In genomic region chr1:53190210-53190611, GRCh38 we compare ENCODE assay signal across 18 cellular contexts. TPM values are rescaled to one million over a fixed set of nuclear protein-coding genes. Genes with fewer than 3 reads are reported as not detected.
DNase-seq lines count a peak whose midpoint lies in the region; ATAC-seq, FAIRE-seq and TF ChIP-seq lines count a peak whose summit lies in the region.
"Had no signal": no experiment of that assay in that cellular context is flagged by ENCODE, and none has a peak within 500 bp of the region (broad histone marks: within the 10 kb centered on the region; RNA-seq: fewer than 3 reads in every experiment).

No MANE protein-coding gene starts in this region.

- H4K91ac ChIP-seq in H1 (replicated peaks; ENCODE audit: insufficient read length, low read length), result no peak overlapping the region

- CTCF ChIA-PET in WTC11 (lab: Charles Lee), result interaction anchor here (0.6 to 2.1 kb wide), 12 partner anchors 8 to 322 kb away, joined by 3 to 11 read pairs (median 4); partner anchors contain the start of genes ECHDC2 and PODN
- CTCF ChIA-PET in H1 (lab: Charles Lee; ENCODE audit: partially characterized antibody), result interaction anchor here (0.7 to 2.0 kb wide), 7 partner anchors 9 to 288 kb away, joined by 3 to 6 read pairs (median 3); no protein-coding TSS in a partner anchor

- no peak overlapping the region for H2BK20ac ChIP-seq in H1 (ENCODE audit: low read length)

- TF ChIP-seq EP300 in H1 (IDR thresholded peaks at IDR 0.05; ENCODE audit: borderline replicate concordance in 1 of 2, low read depth in 2 of 2, low read length in 2 of 2), result no peak
- no peak for TF ChIP-seq EP300 in sigmoid colon (IDR thresholded peaks at IDR 0.05)

- H3K4ac ChIP-seq in H1 (replicated peaks; ENCODE audit: insufficient read length, low read depth, low read length) (no peak overlapping the region), mesendoderm (ENCODE audit: low read depth, low read length) (no peak overlapping the region)

- DNase-seq in WTC11 (ENCODE audit: low spot score), result peak; percentile 34
- no peak for DNase-seq in H1 (ENCODE audit: low read depth in 1 of 2, low spot score in 2 of 2)
- DNase-seq in mesendoderm, result peak; percentile 66
- peak; percentile 51 for DNase-seq in sigmoid colon
- DNase-seq in stimulated activated naive B cell treated with anti-CD40 and anti-IgM and Interleukin-4, amounts not matched to agents 10 μg/mL and 1 μg/mL and 100 μg/mL, for 72 hours, result no peak
- no peak for DNase-seq in left ventricle myocardium inferior
- DNase-seq in right cardiac atrium, result no peak
- DNase-seq: CD8-positive, alpha-beta memory T cell; DMS79; NCI-H1105; NCI-H1694 had no signal

- no peak overlapping the region for H2BK120ac ChIP-seq in H1 (replicated peaks; ENCODE audit: low read depth, low read length)
- no peak overlapping the region for H2BK120ac ChIP-seq in mesendoderm (ENCODE audit: low read depth, low read length)

- no peaks in the 10 kb centered on the region for H3K79me1 ChIP-seq in H1 (ENCODE audit: low read depth, low read length)
- no peaks in the 10 kb centered on the region for H3K79me1 ChIP-seq in mesendoderm (ENCODE audit: low read length)

- H2BK15ac ChIP-seq in H1 (ENCODE audit: low read length), result no peak overlapping the region
- H2BK15ac ChIP-seq in mesendoderm (replicated peaks; ENCODE audit: low read depth), result no peak overlapping the region

- H3K9me3 Mint-ChIP-seq in WTC11, result no peaks in the 10 kb centered on the region
- peaks cover 2 to 4% of the 10 kb centered on the region in 2 donors for H3K9me3 Mint-ChIP-seq in stimulated activated naive B cell treated with anti-CD40 and anti-IgM and Interleukin-4, amounts not matched to agents 10 μg/mL and 1 μg/mL and 100 μg/mL, for 72 hours
- H3K9me3 Mint-ChIP-seq: CD8-positive, alpha-beta memory T cell had no signal

- no peaks in the 10 kb centered on the region for H3K79me2 ChIP-seq in H1 (ENCODE audit: control insufficient read depth in 1 of 2, insufficient read depth in 2 of 2, low read length in 2 of 2)
- H3K79me2 ChIP-seq in mesendoderm (ENCODE audit: control insufficient read depth, insufficient read depth, low read length), result no peaks in the 10 kb centered on the region

- H2AFZ ChIP-seq in H1 (ENCODE audit: low read length), result no peak overlapping the region

- H3K4me2 ChIP-seq in H1 (ENCODE audit: insufficient read depth in 1 of 2, low read depth in 2 of 2, low read length in 2 of 2) (no peak overlapping the region), mesendoderm (ENCODE audit: low read length) (no peak overlapping the region)
- H3K4me2 ChIP-seq: BLaER1 treated with 17β-estradiol and CSF1 and Interleukin-3, amounts not matched to agents 10 nM and 100 nM had no signal

- H3K23me2 ChIP-seq in H1 (ENCODE audit: low read depth, low read length), result no peaks in the 10 kb centered on the region

- H2BK5ac ChIP-seq in H1 (ENCODE audit: low read depth, low read length), result no peak overlapping the region
- peak overlapping the region; percentile 12 for H2BK5ac ChIP-seq in mesendoderm (ENCODE audit: low read length)

- no peaks in the 10 kb centered on the region for H3K36me3 Mint-ChIP-seq in WTC11
- H3K36me3 Mint-ChIP-seq in stimulated activated naive B cell treated with anti-CD40 and anti-IgM and Interleukin-4, amounts not matched to agents 10 μg/mL and 1 μg/mL and 100 μg/mL, for 72 hours, result no peaks in the 10 kb centered on the region
- H3K36me3 Mint-ChIP-seq: CD8-positive, alpha-beta memory T cell had no signal

- H3K27ac ChIP-seq in H1 (ENCODE audit: low read depth, low read length) (no peak overlapping the region), mesendoderm (ENCODE audit: low read depth, low read length) (no peak overlapping the region), sigmoid colon (no peak overlapping the region), left ventricle myocardium inferior (replicated peaks) (no peak overlapping the region), right cardiac atrium (ENCODE audit: low read length) (no peak overlapping the region)
- H3K27ac ChIP-seq: BLaER1 treated with 17β-estradiol and CSF1 and Interleukin-3, amounts not matched to agents 10 nM and 100 nM had no signal

- H2AK5ac ChIP-seq in H1 (ENCODE audit: low read depth, low read length) (no peak overlapping the region), mesendoderm (ENCODE audit: low read length) (no peak overlapping the region)

- peak in 1 of 2 experiments; percentile 24; a peak in 1 of 4 replicates for TF ChIP-seq RAD21 in H1 (IDR thresholded peaks at IDR 0.05 in 1 of 2, conservative IDR thresholded peaks at IDR 0.05 in 1 of 2; ENCODE audit: low read depth in 2 of 2, low read length in 2 of 2)

- H3K4me3 ChIP-seq in H1 (ENCODE audit: extremely low read depth in 1 of 4, insufficient read depth in 2 of 4, low read depth in 3 of 4, low read length in 4 of 4) (no peak overlapping the region), mesendoderm (ENCODE audit: low read length) (no peak overlapping the region), sigmoid colon (no peak overlapping the region), left ventricle myocardium inferior (no peak overlapping the region), right cardiac atrium (ENCODE audit: low read length) (no peak overlapping the region)
- H3K4me3 ChIP-seq: BLaER1 treated with 17β-estradiol and CSF1 and Interleukin-3, amounts not matched to agents 10 nM and 100 nM had no signal

- intact Hi-C loops in sigmoid colon (cut with DNase I) (loop anchor here (10.0 kb wide), 1 partner anchor 485 kb away; no protein-coding TSS in a partner anchor), left ventricle myocardium inferior (cut with micrococcal nuclease) (no loop called here), right cardiac atrium (cut with DNase I) (no loop called here)

- H3K23ac ChIP-seq in H1 (ENCODE audit: insufficient read length) (no peak overlapping the region), mesendoderm (ENCODE audit: low read length) (no peak overlapping the region)

- ATAC-seq in WTC11 (peak; percentile 43), right cardiac atrium (no peak)
- ATAC-seq in stimulated activated naive B cell treated with anti-CD40 and anti-IgM and Interleukin-4, amounts not matched to agents 10 μg/mL and 1 μg/mL and 100 μg/mL, for 72 hours (replicated peaks), result no peak
- ATAC-seq: Right ventricle myocardium inferior had no signal

- peaks cover 10% of the 10 kb centered on the region for H3K4me1 Mint-ChIP-seq in WTC11
- no peaks in the 10 kb centered on the region for H3K4me1 Mint-ChIP-seq in stimulated activated naive B cell treated with anti-CD40 and anti-IgM and Interleukin-4, amounts not matched to agents 10 μg/mL and 1 μg/mL and 100 μg/mL, for 72 hours

- POLR2A ChIA-PET in WTC11 (lab: Charles Lee), result no interaction called here
- POLR2A ChIA-PET in H1 (lab: Charles Lee; ENCODE audit: partially characterized antibody), result no interaction called here

- no peak for TF ChIP-seq CTCF in WTC11 (IDR thresholded peaks at IDR 0.05)
- peak in 2 of 3 experiments; percentile 19 to 20; a peak in 2 of 4 replicates for TF ChIP-seq CTCF in H1 (IDR thresholded peaks at IDR 0.05; ENCODE audit: control extremely low read depth in 1 of 3, insufficient read depth in 1 of 3, low read depth in 1 of 3, low read length in 3 of 3)
- TF ChIP-seq CTCF in sigmoid colon (IDR thresholded peaks at IDR 0.05), result no peak
- no peak for TF ChIP-seq CTCF in left ventricle myocardium inferior (IDR thresholded peaks at IDR 0.05; ENCODE audit: borderline replicate concordance)

- no peaks in the 10 kb centered on the region for H3K9me3 ChIP-seq in H1 (ENCODE audit: insufficient read depth in 2 of 2, low read depth in 1 of 2, low read length in 1 of 2)
- H3K9me3 ChIP-seq in sigmoid colon, result no peaks in the 10 kb centered on the region
- H3K9me3 ChIP-seq in left ventricle myocardium inferior (replicated peaks), result no peaks in the 10 kb centered on the region
- H3K9me3 ChIP-seq in right cardiac atrium (ENCODE audit: control insufficient read depth, low read length), result no peaks in the 10 kb centered on the region

- H3K9ac ChIP-seq in H1 (replicated peaks in 1 of 4; ENCODE audit: extremely low read depth in 1 of 4, low read depth in 3 of 4, low read length in 3 of 4) (no peak overlapping the region), mesendoderm (ENCODE audit: low read length) (no peak overlapping the region)
- H3K9ac ChIP-seq: BLaER1 treated with 17β-estradiol and CSF1 and Interleukin-3, amounts not matched to agents 10 nM and 100 nM had no signal

- no peaks in the 10 kb centered on the region for H3K36me3 ChIP-seq in H1 (ENCODE audit: control insufficient read depth in 2 of 4, insufficient read depth in 4 of 4, low read length in 3 of 4)
- H3K36me3 ChIP-seq in mesendoderm (ENCODE audit: control insufficient read depth, insufficient read depth, low read length), result no peaks in the 10 kb centered on the region
- no peaks in the 10 kb centered on the region for H3K36me3 ChIP-seq in sigmoid colon
- no peaks in the 10 kb centered on the region for H3K36me3 ChIP-seq in left ventricle myocardium inferior
- H3K36me3 ChIP-seq: BLaER1 treated with 17β-estradiol and CSF1 and Interleukin-3, amounts not matched to agents 10 nM and 100 nM had no signal

- no peaks in the 10 kb centered on the region; a peak in 1 of 7 replicates for H3K27me3 ChIP-seq in H1 (replicated peaks in 1 of 4; ENCODE audit: control insufficient read depth in 3 of 4, extremely low read depth in 1 of 4, insufficient read depth in 3 of 4, low read length in 3 of 4)
- H3K27me3 ChIP-seq in mesendoderm (ENCODE audit: insufficient read depth, low read length, poor library complexity), result no peaks in the 10 kb centered on the region
- no peaks in the 10 kb centered on the region for H3K27me3 ChIP-seq in sigmoid colon
- no peaks in the 10 kb centered on the region for H3K27me3 ChIP-seq in left ventricle myocardium inferior (ENCODE audit: low read depth)
- H3K27me3 ChIP-seq in right cardiac atrium (ENCODE audit: control insufficient read depth, insufficient read depth), result no peaks in the 10 kb centered on the region

- H4K8ac ChIP-seq in H1 (ENCODE audit: extremely low read depth, insufficient read depth, low read length) (no peak overlapping the region), mesendoderm (ENCODE audit: low read depth, low read length) (no peak overlapping the region)

- WGBS in H1 (ENCODE audit: extremely low coverage in 1 of 2, insufficient coverage in 1 of 2, insufficient read length in 1 of 2, insufficient replicate concordance in 2 of 2, low coverage in 1 of 2, low lambda C conversion rate in 2 of 2, missing lambda C conversion rate in 1 of 2), 2 experiments, result 76% methylated on average over 10 of the region's 10 CpGs; no CpG with 5 or more reads in 1 of the 2 experiments
- no CpG with 5 or more reads among the region's 10 CpGs for WGBS in mesendoderm (ENCODE audit: extremely low coverage, insufficient coverage, low lambda C conversion rate)
- WGBS in sigmoid colon, 2 donors, result 45 to 78% methylated on average over 10 of the region's 10 CpGs
- whole genome bisulfite sequencing in right cardiac atrium, result 71% methylated on average over 10 of the region's 10 CpGs

- H3K27ac Mint-ChIP-seq in WTC11, result no peak overlapping the region
- H3K27ac Mint-ChIP-seq in stimulated activated naive B cell treated with anti-CD40 and anti-IgM and Interleukin-4, amounts not matched to agents 10 μg/mL and 1 μg/mL and 100 μg/mL, for 72 hours, result no peak overlapping the region
- H3K27ac Mint-ChIP-seq: CD8-positive, alpha-beta memory T cell had no signal

- H3K4me1 ChIP-seq in H1 (replicated peaks in 1 of 4; ENCODE audit: control insufficient read depth in 3 of 4, insufficient read depth in 4 of 4, low read length in 3 of 4) (no peaks in the 10 kb centered on the region), mesendoderm (ENCODE audit: control insufficient read depth, low read depth, low read length) (peaks cover 5% of the 10 kb centered on the region), sigmoid colon (peaks cover 0 to 4% (median 2%) of the 10 kb centered on the region in 4 donors), left ventricle myocardium inferior (peaks cover 1% of the 10 kb centered on the region), right cardiac atrium (ENCODE audit: control insufficient read depth, insufficient read depth, low read length) (peaks cover 4% of the 10 kb centered on the region)

- H4K5ac ChIP-seq in H1 (ENCODE audit: insufficient read length, low read depth, low read length) (no peak overlapping the region), mesendoderm (ENCODE audit: low read length) (no peak overlapping the region)

- H3K27me3 Mint-ChIP-seq in WTC11 (ENCODE audit: low read depth), result peaks cover 14% of the 10 kb centered on the region
- peaks cover 9 to 26% of the 10 kb centered on the region in 2 donors for H3K27me3 Mint-ChIP-seq in stimulated activated naive B cell treated with anti-CD40 and anti-IgM and Interleukin-4, amounts not matched to agents 10 μg/mL and 1 μg/mL and 100 μg/mL, for 72 hours

- H3K56ac ChIP-seq in H1 (replicated peaks; ENCODE audit: insufficient read length, low read depth, low read length) (no peak overlapping the region), mesendoderm (ENCODE audit: low read length) (no peak overlapping the region)

- no peak for TF ChIP-seq POLR2A in H1 (IDR thresholded peaks at IDR 0.05; ENCODE audit: control extremely low read depth in 1 of 2, low read depth in 2 of 2, low read length in 2 of 2)
- no peak for TF ChIP-seq POLR2A in sigmoid colon (IDR thresholded peaks at IDR 0.05)

- H3K4me3 Mint-ChIP-seq in WTC11, result no peak overlapping the region
- H3K4me3 Mint-ChIP-seq in stimulated activated naive B cell treated with anti-CD40 and anti-IgM and Interleukin-4, amounts not matched to agents 10 μg/mL and 1 μg/mL and 100 μg/mL, for 72 hours, result no peak overlapping the region
- H3K4me3 Mint-ChIP-seq: CD8-positive, alpha-beta memory T cell had no signal

- H4K20me1 ChIP-seq in H1 (replicated peaks in 1 of 2; ENCODE audit: control insufficient read depth in 1 of 2, insufficient read depth in 2 of 2, low read length in 2 of 2), result no peaks in the 10 kb centered on the region
- H4K20me1 ChIP-seq: BLaER1 treated with 17β-estradiol and CSF1 and Interleukin-3, amounts not matched to agents 10 nM and 100 nM had no signal

- no peak for FAIRE-seq in H1 (lab: Jason Lieb, UNC)
- FAIRE-seq: GM12892, GM18507 had no signal

- no peak overlapping the region for H3K18ac ChIP-seq in H1 (ENCODE audit: extremely low read depth, low read length)
- no peak overlapping the region for H3K18ac ChIP-seq in mesendoderm (ENCODE audit: low read length)

- no peak overlapping the region for H2BK12ac ChIP-seq in H1 (ENCODE audit: low read depth, low read length)

- no peak overlapping the region for H3K14ac ChIP-seq in H1 (ENCODE audit: insufficient read length)

RNA-seq across cellular contexts. Expression of gene CPT2, which starts 6.4 kb away (rescaled TPM):
- total RNA-seq in WTC11 (2021) (30.3 to 33.7 TPM (median 31.8 TPM) in 3 replicates), sigmoid colon (10 to 100 TPM in 3 of 4 donors, 1 to 10 TPM in 1; 8.0 to 14.1 (median 11.5) TPM), left ventricle myocardium inferior (31.7 TPM), right cardiac atrium (10 to 100 TPM; 12.1 to 21.2 (median 14.3) TPM)
- 21.6 and 23.9 TPM in 2 replicates for total RNA-seq in H1 (2021; fragmentation: NEBNext Ultra II Directional; extraction: Animal tissue kit (Norgen Biotek cat#: 25700))
- polyA plus RNA-seq in H1 (2011; rRNA removed) (25.5 and 29.9 TPM in 2 replicates), sigmoid colon (10 to 100 TPM; 33.0 to 78.8 (median 52.9) TPM), right cardiac atrium (19.3 TPM)
- 25.8 TPM for polyA plus RNA-seq in H1 (2011; cell fraction: cytosol; rRNA removed)
- 21.9 TPM for polyA plus RNA-seq in H1 (2011; cell fraction: nucleus; rRNA removed)
- polyA plus RNA-seq in H1 (2012, experiment 1 of 2), result 17.9 to 23.3 TPM (median 21.0 TPM) in 4 replicates
- polyA plus RNA-seq in H1 (2012, experiment 2 of 2), result 24.4 TPM
- 25.0 TPM for polyA plus RNA-seq in H1 (2013, experiment 1 of 2)
- 21.4 TPM for polyA plus RNA-seq in H1 (2013, experiment 2 of 2)
- 30.4 and 32.2 TPM in 2 replicates for polyA minus RNA-seq in H1 (2011; rRNA and poly(A)+ RNA removed)
- 14.7 TPM for polyA minus RNA-seq in H1 (2011; cell fraction: cytosol; rRNA and poly(A)+ RNA removed)
- polyA minus RNA-seq in H1 (2011; cell fraction: nucleus; rRNA and poly(A)+ RNA removed), result 16.6 TPM
- polyA plus RNA-seq in mesendoderm (2013, experiment 1 of 2), result 14.8 TPM
- 14.5 TPM for polyA plus RNA-seq in mesendoderm (2013, experiment 2 of 2)

RNA-seq across cellular contexts. Expression of gene CZIB, which starts 30.2 kb away (rescaled TPM):
- 41.6 to 48.6 TPM (median 47.6 TPM) in 3 replicates for total RNA-seq in WTC11 (2021)
- total RNA-seq in H1 (2021; fragmentation: NEBNext Ultra II Directional; extraction: Animal tissue kit (Norgen Biotek cat#: 25700)), result 46.5 and 46.8 TPM in 2 replicates
- 36.1 and 48.0 TPM in 2 replicates for polyA plus RNA-seq in H1 (2011; rRNA removed)
- 60.0 TPM for polyA plus RNA-seq in H1 (2011; cell fraction: cytosol; rRNA removed)
- polyA plus RNA-seq in H1 (2011; cell fraction: nucleus; rRNA removed), result 39.5 TPM
- 50.0 to 63.5 TPM (median 59.6 TPM) in 4 replicates for polyA plus RNA-seq in H1 (2012, experiment 1 of 2)
- 25.2 TPM for polyA plus RNA-seq in H1 (2012, experiment 2 of 2)
- polyA plus RNA-seq in H1 (2013, experiment 1 of 2), result 43.0 TPM
- polyA plus RNA-seq in H1 (2013, experiment 2 of 2), result 44.6 TPM
- polyA minus RNA-seq in H1 (2011; rRNA and poly(A)+ RNA removed), result 28.3 and 29.4 TPM in 2 replicates
- polyA minus RNA-seq in H1 (2011; cell fraction: cytosol; rRNA and poly(A)+ RNA removed), result 13.9 TPM
- polyA minus RNA-seq in H1 (2011; cell fraction: nucleus; rRNA and poly(A)+ RNA removed), result 47.7 TPM
- 49.8 TPM for polyA plus RNA-seq in mesendoderm (2013, experiment 1 of 2)
- 48.5 TPM for polyA plus RNA-seq in mesendoderm (2013, experiment 2 of 2)
- 10 to 100 TPM; 79.2 to 95.6 (median 92.7) TPM for total RNA-seq in sigmoid colon
- polyA plus RNA-seq in sigmoid colon, result 10 to 100 TPM; 49.4 to 69.1 (median 51.8) TPM
- total RNA-seq in left ventricle myocardium inferior, result 61.1 TPM
- 10 to 100 TPM; 44.7 to 57.0 (median 49.3) TPM for total RNA-seq in right cardiac atrium
- 63.4 TPM for polyA plus RNA-seq in right cardiac atrium

RNA-seq across cellular contexts. Expression of gene SLC1A7, which starts 47.8 kb away (rescaled TPM):
- 0.07 to 0.14 TPM in 2 of 3 replicates, not detected in the other for total RNA-seq in WTC11 (2021)
- not detected in 2 replicates for total RNA-seq in H1 (2021; fragmentation: NEBNext Ultra II Directional; extraction: Animal tissue kit (Norgen Biotek cat#: 25700))
- 0.03 TPM in 1 of 2 replicates, not detected in the other for polyA plus RNA-seq in H1 (2011; rRNA removed)
- polyA plus RNA-seq in H1 (2011; cell fraction: cytosol; rRNA removed), result not detected
- polyA plus RNA-seq in H1 (2011; cell fraction: nucleus; rRNA removed), result 0.10 TPM
- polyA plus RNA-seq in H1 (2012, experiment 1 of 2), result not detected in 4 replicates
- polyA plus RNA-seq in H1 (2012, experiment 2 of 2), result not detected
- polyA plus RNA-seq in H1 (2013, experiment 1 of 2), result not detected
- polyA plus RNA-seq in H1 (2013, experiment 2 of 2), result not detected
- polyA minus RNA-seq in H1 (2011; rRNA and poly(A)+ RNA removed), result not detected in 2 replicates
- polyA minus RNA-seq in H1 (2011; cell fraction: cytosol; rRNA and poly(A)+ RNA removed), result not detected
- not detected for polyA minus RNA-seq in H1 (2011; cell fraction: nucleus; rRNA and poly(A)+ RNA removed)
- not detected for polyA plus RNA-seq in mesendoderm (2013, experiment 1 of 2)
- polyA plus RNA-seq in mesendoderm (2013, experiment 2 of 2), result 0.01 TPM
- under 1 TPM in 3 of 4 donors, not detected in 1; 0.16 to 0.83 (median 0.54) TPM for total RNA-seq in sigmoid colon
- polyA plus RNA-seq in sigmoid colon, result 1 to 10 TPM in 2 of 3 donors, under 1 TPM in 1; 0.86 to 1.6 (median 1.2) TPM
- 0.44 TPM for total RNA-seq in left ventricle myocardium inferior
- 1 to 10 TPM in 2 of 4 donors, under 1 TPM in 2; 0.71 to 1.8 (median 1.1) TPM for total RNA-seq in right cardiac atrium
- polyA plus RNA-seq in right cardiac atrium, result 0.57 TPM
- total RNA-seq: A673; CD8-positive, alpha-beta memory T cell; NCI-H460; Right ventricle myocardium inferior; SK-MEL-5 had no signal

RNA-seq across cellular contexts. Expression of gene MAGOH, which starts 48.1 kb away (rescaled TPM):
- total RNA-seq in WTC11 (2021) (57.8 to 58.4 TPM (median 57.9 TPM) in 3 replicates), sigmoid colon (10 to 100 TPM; 12.2 to 46.4 (median 28.7) TPM), left ventricle myocardium inferior (29.5 TPM), right cardiac atrium (10 to 100 TPM; 19.7 to 28.2 (median 24.5) TPM)
- 74.3 and 74.5 TPM in 2 replicates for total RNA-seq in H1 (2021; fragmentation: NEBNext Ultra II Directional; extraction: Animal tissue kit (Norgen Biotek cat#: 25700))
- polyA plus RNA-seq in H1 (2011; rRNA removed) (18.5 and 46.9 TPM in 2 replicates), sigmoid colon (10 to 100 TPM; 73.9 to 98.4 (median 95.0) TPM), right cardiac atrium (59.4 TPM)
- polyA plus RNA-seq in H1 (2011; cell fraction: cytosol; rRNA removed), result 82.8 TPM
- polyA plus RNA-seq in H1 (2011; cell fraction: nucleus; rRNA removed), result 4.7 TPM
- polyA plus RNA-seq in H1 (2012, experiment 1 of 2), result 106 to 184 TPM (median 121 TPM) in 4 replicates
- polyA plus RNA-seq in H1 (2012, experiment 2 of 2), result 50.6 TPM
- 103 TPM for polyA plus RNA-seq in H1 (2013, experiment 1 of 2)
- polyA plus RNA-seq in H1 (2013, experiment 2 of 2), result 107 TPM
- 11.2 and 14.2 TPM in 2 replicates for polyA minus RNA-seq in H1 (2011; rRNA and poly(A)+ RNA removed)
- polyA minus RNA-seq in H1 (2011; cell fraction: cytosol; rRNA and poly(A)+ RNA removed), result 27.8 TPM
- 24.8 TPM for polyA minus RNA-seq in H1 (2011; cell fraction: nucleus; rRNA and poly(A)+ RNA removed)
- 159 TPM for polyA plus RNA-seq in mesendoderm (2013, experiment 1 of 2)
- 156 TPM for polyA plus RNA-seq in mesendoderm (2013, experiment 2 of 2)

Comparison
In these comparisons a context has a peak if more than half of its experiments do, and no peak if none do; other contexts are left out.
1. DNase-seq: peak in WTC11 (single experiment), mesendoderm (single experiment) and sigmoid colon (single experiment); none in H1 (0 of 2), stimulated activated naive B cell treated with anti-CD40 and anti-IgM and Interleukin-4, amounts not matched to agents 10 μg/mL and 1 μg/mL and 100 μg/mL, for 72 hours (single experiment), left ventricle myocardium inferior (single experiment) and right cardiac atrium (0 of 3).
2. CTCF ChIP-seq: peak in H1 (2 of 3); none in WTC11 (single experiment), sigmoid colon (0 of 4) and left ventricle myocardium inferior (single experiment).
3. Of the 9 proteins assayed by ChIP-seq in both WTC11 and H1: peak only in WTC11: none; only in H1: CTCF; in both: none; in neither: 8.